Comparison of ENCODE assay signal across 8 cellular contexts in the genomic region with DNA sequence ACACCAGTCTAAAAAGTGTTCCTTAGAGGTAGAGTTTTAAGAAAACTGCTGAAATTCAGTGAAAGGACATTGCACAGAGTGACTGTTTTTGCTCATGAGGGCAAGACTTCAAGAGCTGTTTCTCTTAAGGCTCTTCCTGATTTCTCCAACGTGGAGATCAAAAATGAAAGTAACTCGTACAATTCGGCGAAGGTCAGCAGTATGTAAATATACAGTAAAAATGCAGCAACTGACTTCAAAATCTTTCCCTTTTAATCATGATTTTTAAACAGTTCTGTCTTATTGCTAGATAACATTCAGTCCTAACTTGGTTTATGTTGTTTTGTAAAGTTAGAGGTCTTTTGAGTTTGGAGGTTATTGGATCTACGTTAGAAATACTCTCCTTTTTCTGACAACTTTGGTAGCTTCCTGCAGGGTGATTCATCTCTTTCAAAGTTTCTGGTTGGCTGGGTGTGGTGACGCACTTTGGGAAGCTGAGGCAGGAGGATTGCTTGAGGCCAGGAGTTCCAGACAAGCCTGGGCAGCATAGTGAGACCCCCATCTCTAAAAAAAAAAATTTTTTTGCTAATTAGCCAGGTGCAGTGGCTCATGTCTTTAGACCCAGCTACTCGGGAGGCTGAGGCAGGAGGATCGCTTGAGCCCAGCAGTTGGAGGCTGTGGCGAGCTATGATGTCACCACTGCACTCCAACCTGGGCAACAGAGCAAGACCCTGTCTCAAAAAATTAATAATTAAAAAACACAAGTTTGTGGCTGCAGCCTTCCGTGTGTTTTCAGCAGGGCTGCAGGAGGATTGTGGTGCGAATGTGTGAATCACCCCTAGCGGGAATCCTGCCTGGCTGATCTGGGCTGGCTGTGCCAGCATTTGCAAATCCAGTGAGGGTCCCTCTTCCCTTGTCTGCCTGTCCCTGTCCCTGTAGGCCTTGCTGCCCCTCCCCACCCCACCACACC. TPM values are rescaled to one million over a fixed set of nuclear protein-coding genes. Genes with fewer than 3 reads are reported as not detected.
A peak's percentile ranks its signal among the peaks of the same experiment; 100 is the strongest.
DNase-seq lines count a peak whose midpoint lies in the region; TF ChIP-seq lines count a peak whose summit lies in the region.

No MANE protein-coding gene starts in this region.

- H3K4me1 ChIP-seq in SJCRH30 = peaks cover 16% of the 10 kb centered on the region
- H3K4me1 ChIP-seq in HAP-1 = peaks cover 26% of the 10 kb centered on the region

- DNase-seq in GM04504 (ENCODE audit: low read depth) (peak; percentile 52), MV-4-11 (lab: John Stamatoyannopoulos, UW) (peak; percentile 74), amniotic epithelial cell (ENCODE audit: low read depth) (peak; percentile 78), kidney epithelial cell (ENCODE audit: low read depth) (no peak), stromal cell of bone marrow (ENCODE audit: low read depth) (peak; percentile 64), SJCRH30 (no peak), HAP-1 (ENCODE audit: low spot score in 2 of 2) (no peak)
- no peak for DNase-seq in activated CD4-positive, CD25-positive, alpha-beta regulatory T cell (lab: John Stamatoyannopoulos, UW)

- H3K27ac ChIP-seq in SJCRH30 = no peak overlapping the region; the same call in 1 of the 2 replicates

- in situ Hi-C loops in HAP-1 (cut with MboI; ENCODE audit: low sequenced_read_pairs) = no loop called here

- H3K4me3 ChIP-seq in kidney epithelial cell (ENCODE audit: low read depth, low read length) = peak overlapping the region; percentile 15
- no peak overlapping the region for H3K4me3 ChIP-seq in SJCRH30
- H3K4me3 ChIP-seq in HAP-1 = no peak overlapping the region; the same call in 1 of the 2 replicates

- peaks cover 2% of the 10 kb centered on the region for H3K36me3 ChIP-seq in kidney epithelial cell (ENCODE audit: control insufficient read depth, insufficient read depth, low read length)
- peaks cover 2% of the 10 kb centered on the region; the same call in 1 of the 2 replicates for H3K36me3 ChIP-seq in SJCRH30
- H3K36me3 ChIP-seq in HAP-1 (replicated peaks) = peaks cover 45% of the 10 kb centered on the region

- H3K9me3 ChIP-seq in SJCRH30 (replicated peaks) (no peaks in the 10 kb centered on the region), HAP-1 (no peaks in the 10 kb centered on the region)

- TF ChIP-seq CTCF in kidney epithelial cell (IDR thresholded peaks at IDR 0.05; ENCODE audit: insufficient read depth, low read length, poor library complexity, severe bottlenecking) = no peak

- H3K27me3 ChIP-seq in kidney epithelial cell (ENCODE audit: control insufficient read depth, insufficient read depth, low read length) (no peaks in the 10 kb centered on the region), SJCRH30 (no peaks in the 10 kb centered on the region), HAP-1 (ENCODE audit: low read depth) (no peaks in the 10 kb centered on the region)

RNA-seq across cellular contexts. Expression of a gene that starts 29.2 kb away (rescaled TPM):
- 71.2 and 85.6 TPM in 2 replicates for total RNA-seq in kidney epithelial cell
- total RNA-seq in SJCRH30 (2014; rRNA removed; shearing (Covaris generic)) = 13.6 and 13.8 TPM in 2 replicates

Comparison
In these comparisons a context has a peak if more than half of its experiments do, and no peak if none do; other contexts are left out.
1. DNase-seq: peak in GM04504 (single experiment), MV-4-11 (single experiment), amniotic epithelial cell (single experiment) and stromal cell of bone marrow (single experiment); none in kidney epithelial cell (single experiment), SJCRH30 (0 of 2), activated CD4-positive, CD25-positive, alpha-beta regulatory T cell (0 of 4) and HAP-1 (0 of 2).